1 cellular context compared by ENCODE assay signal in genomic region chr5:138274189-138274853, GRCh38.
TF ChIP-seq lines count a peak whose summit lies in the region.

Gene GFRA3, minus strand, starts transcription at chr5:138274621. Its CDS starts 197 bp downstream, at chr5:138274424.

TF ChIP-seq in SK-N-SH, 30 proteins besides CTCF, POLR2A, EP300 and RAD21 (continued from another document):
- TF ChIP-seq REST (IDR thresholded peaks at IDR 0.05; ENCODE audit: low read depth, low read length), result no peak
- TF ChIP-seq NRF1 (IDR thresholded peaks at IDR 0.05; ENCODE audit: low read depth, low read length), result no peak
- no peak for TF ChIP-seq YY1 (IDR thresholded peaks at IDR 0.05; ENCODE audit: low read depth)
- no peak for TF ChIP-seq MAX (IDR thresholded peaks at IDR 0.05; ENCODE audit: low read depth)
- no peak for TF ChIP-seq TCF12 (IDR thresholded peaks at IDR 0.05)
- no peak; the same call in 1 of the 2 replicates for TF ChIP-seq FOXJ3 (CRISPR knock-in tag; IDR thresholded peaks at IDR 0.05)
- no peak for TF ChIP-seq SMC3 (IDR thresholded peaks at IDR 0.05; ENCODE audit: low read depth, low read length)
- TF ChIP-seq RXRA (IDR thresholded peaks at IDR 0.05; ENCODE audit: borderline replicate concordance, low read depth), result no peak
- TF ChIP-seq FOXM1 (IDR thresholded peaks at IDR 0.05; ENCODE audit: low read depth), result no peak
- no peak for TF ChIP-seq USF2 (IDR thresholded peaks at IDR 0.05; ENCODE audit: borderline replicate concordance, low read depth, low read length)
- TF ChIP-seq PBX3 (IDR thresholded peaks at IDR 0.05), result no peak
- no peak for TF ChIP-seq ELF1 (IDR thresholded peaks at IDR 0.05)
- TF ChIP-seq EZH2phosphoT487 (IDR thresholded peaks at IDR 0.05; ENCODE audit: borderline replicate concordance, low read depth), result no peak
- TF ChIP-seq TAF1 (IDR thresholded peaks at IDR 0.05; ENCODE audit: borderline replicate concordance, low read depth, low read length), result no peak
- TF ChIP-seq IRF3 (IDR thresholded peaks at IDR 0.05; ENCODE audit: low read depth, low read length), result no peak
- TF ChIP-seq ZBTB33 (IDR thresholded peaks at IDR 0.05; ENCODE audit: borderline replicate concordance, low read depth), result no peak
TF ChIP-seq in SK-N-SH: peak in this region for 0.
